ENCODE assay signal across 1 cellular context in genomic region chr7:138002096-138002827, GRCh38.
TF ChIP-seq lines count a peak whose summit lies in the region.

No MANE protein-coding gene starts in this region.

TF ChIP-seq in K562, 482 proteins besides CTCF, POLR2A, EP300 and RAD21 (continued from another document and continues in another):
- TF ChIP-seq PREB (CRISPR knock-in tag; IDR thresholded peaks at IDR 0.05) (no peak), MBD2 (IDR thresholded peaks at IDR 0.05; ENCODE audit: borderline replicate concordance, low read depth) (peak; percentile 97), MXI1 (IDR thresholded peaks at IDR 0.05; ENCODE audit: low read depth, low read length) (no peak), PHF20 (IDR thresholded peaks at IDR 0.05; ENCODE audit: partially characterized antibody) (no peak), CHD4 (IDR thresholded peaks at IDR 0.05; ENCODE audit: insufficient read depth, insufficient replicate concordance, low read depth, low read length, poor library complexity, severe bottlenecking) (peak; percentile 77), ZNF583 (CRISPR knock-in tag; IDR thresholded peaks at IDR 0.05) (no peak), ZNF318 (IDR thresholded peaks at IDR 0.05; ENCODE audit: borderline replicate concordance in 1 of 2, low read depth in 1 of 2) (no peak), SNIP1 (IDR thresholded peaks at IDR 0.05; ENCODE audit: low read depth) (no peak), HINFP (tag; conservative IDR thresholded peaks at IDR 0.05; ENCODE audit: low read depth) (no peak), MEF2D (tag; conservative IDR thresholded peaks at IDR 0.05; ENCODE audit: low read depth) (no peak), ZNF609 (CRISPR knock-in tag; IDR thresholded peaks at IDR 0.05; ENCODE audit: borderline replicate concordance) (no peak), TFE3 (CRISPR knock-in tag; IDR thresholded peaks at IDR 0.05) (no peak), ZBTB49 (CRISPR knock-in tag; IDR thresholded peaks at IDR 0.05; ENCODE audit: borderline replicate concordance) (no peak), ELF1 (tag; IDR thresholded peaks at IDR 0.05) (no peak), ZNF324 (CRISPR knock-in tag; IDR thresholded peaks at IDR 0.05) (no peak), L3MBTL2 (IDR thresholded peaks at IDR 0.05) (peak; percentile 38; the same call in 1 of the 2 replicates), COPS2 (conservative IDR thresholded peaks at IDR 0.05) (no peak), ZNF12 (CRISPR knock-in tag; IDR thresholded peaks at IDR 0.05) (no peak), PHF8 (IDR thresholded peaks at IDR 0.05; ENCODE audit: borderline replicate concordance, low read length) (no peak), XRCC5 (IDR thresholded peaks at IDR 0.05; ENCODE audit: low read depth, low read length) (peak; percentile 64), PYGO2 (tag; IDR thresholded peaks at IDR 0.05) (no peak), RBM17 (IDR thresholded peaks at IDR 0.05; ENCODE audit: borderline replicate concordance, low read depth, low read length) (no peak), ZNF282 (CRISPR knock-in tag; IDR thresholded peaks at IDR 0.05) (no peak), SRSF1 (IDR thresholded peaks at IDR 0.05; ENCODE audit: low read depth, low read length) (no peak), ELF4 (CRISPR knock-in tag; IDR thresholded peaks at IDR 0.05) (no peak), IRF2 (CRISPR knock-in tag; IDR thresholded peaks at IDR 0.05) (no peak), SMARCE1 (IDR thresholded peaks at IDR 0.05) (peak; percentile 56; the same call in 1 of the 2 replicates), ERF (CRISPR knock-in tag; IDR thresholded peaks at IDR 0.05) (no peak), ARNT (IDR thresholded peaks at IDR 0.05) (peak in 1 of 2 experiments; percentile 67; a peak in 1 of 4 replicates), ELK3 (CRISPR knock-in tag; IDR thresholded peaks at IDR 0.05) (no peak), ZC3H8 (IDR thresholded peaks at IDR 0.05) (no peak), USF2 (CRISPR knock-in tag; IDR thresholded peaks at IDR 0.05) (no peak), SMAD3 (CRISPR knock-in tag; conservative IDR thresholded peaks at IDR 0.05) (no peak), TCF15 (CRISPR knock-in tag; IDR thresholded peaks at IDR 0.05) (no peak), RCOR1 (IDR thresholded peaks at IDR 0.05; ENCODE audit: borderline replicate concordance in 1 of 2, low read depth in 2 of 2, low read length in 2 of 2) (peak in 1 of 2 experiments; percentile 74; a peak in 1 of 4 replicates), PRMT5 (CRISPR knock-in tag; IDR thresholded peaks at IDR 0.05) (no peak), BHLHE40 (IDR thresholded peaks at IDR 0.05; ENCODE audit: low read length) (no peak), ZNF23 (CRISPR knock-in tag; IDR thresholded peaks at IDR 0.05) (0 out of 2 replicates have a peak, but pooled peaks have one; percentile 30), ZNF347 (CRISPR knock-in tag; IDR thresholded peaks at IDR 0.05; ENCODE audit: low read depth) (no peak), PTTG1 (tag; IDR thresholded peaks at IDR 0.05; ENCODE audit: low read depth) (no peak), SNAPC5 (CRISPR knock-in tag; IDR thresholded peaks at IDR 0.05) (no peak)
